ENCODE assay signal across 8 cellular contexts in genomic region chr14:73761621-73762355, GRCh38. TPM values are rescaled to one million over a fixed set of nuclear protein-coding genes. Genes with fewer than 3 reads are reported as not detected.
A peak's percentile ranks its signal among the peaks of the same experiment; 100 is the strongest.
DNase-seq lines count a peak whose midpoint lies in the region; ATAC-seq, FAIRE-seq and TF ChIP-seq lines count a peak whose summit lies in the region.

No MANE protein-coding gene starts in this region.

- TF ChIP-seq CTCF in CD4-positive, alpha-beta T cell (IDR thresholded peaks at IDR 0.05), result no peak
- TF ChIP-seq CTCF in K562 (IDR thresholded peaks at IDR 0.05 in 2 of 3, conservative IDR thresholded peaks at IDR 0.05 in 1 of 3; ENCODE audit: insufficient read depth in 2 of 3, low read depth in 1 of 3, low read length in 3 of 3) (no peak), neutrophil (IDR thresholded peaks at IDR 0.05) (no peak)

- H3K27me3 Mint-ChIP-seq in CD4-positive, alpha-beta T cell, result no peaks in the 10 kb centered on the region

- peak; percentile 48 for FAIRE-seq in K562 (lab: Jason Lieb, UNC)

- H3K4me3 Mint-ChIP-seq in CD4-positive, alpha-beta T cell, result peak overlapping the region; percentile 69

- peak overlapping the region; percentile 76 for H3K4me2 ChIP-seq in K562 (ENCODE audit: insufficient read depth, low read length)

- CTCF ChIA-PET in CD4-positive, alpha-beta T cell (lab: Charles Lee), result interaction anchor here (1.0 to 1.8 kb wide), 4 partner anchors 9 to 33 kb away, joined by 3 to 7 read pairs (median 4); no protein-coding TSS in a partner anchor
- CTCF ChIA-PET in K562 (lab: Yijun Ruan, JAX; ENCODE audit: low intra/inter-chr PET ratio), result no interaction called here

- in situ Hi-C loops in K562 (cut with MboI), result no loop called here

- TF ChIP-seq POLR2A in K562 (conservative IDR thresholded peaks at IDR 0.05), result no peak

- no TSS peak for BruUV-seq in K562 (replicated peaks; lab: Mats Ljungman, UMichigan)

- no peaks in the 10 kb centered on the region for H3K27me3 ChIP-seq in CD4-positive, alpha-beta T cell (ENCODE audit: control insufficient read depth, insufficient read depth, low read length)
- H3K27me3 ChIP-seq in K562 (ENCODE audit: control insufficient read depth in 2 of 2, insufficient read depth in 2 of 2, low read length in 2 of 2) (no peaks in the 10 kb centered on the region), neutrophil (no peaks in the 10 kb centered on the region)

- peak overlapping the region; percentile 47; the same call in 1 of the 2 replicates for H2AFZ ChIP-seq in K562 (ENCODE audit: low read depth, low read length)

- DNase-seq in CD4-positive, alpha-beta T cell, result no peak
- DNase-seq in K562 (ENCODE audit: extremely low read depth in 1 of 4, low spot score in 3 of 4) (no peak), NCI-H226 (no peak), NCI-H2171 (lab: John Stamatoyannopoulos, UW) (no peak), NCI-H1092 (lab: John Stamatoyannopoulos, UW) (no peak)

- no peaks in the 10 kb centered on the region for H3K9me1 ChIP-seq in K562 (ENCODE audit: control insufficient read depth, insufficient read depth, low read length)

- H3K79me2 ChIP-seq in K562 (ENCODE audit: control insufficient read depth, insufficient read depth, low read length), result peaks cover 83% of the 10 kb centered on the region

- H3K36me3 ChIP-seq in K562 (ENCODE audit: control insufficient read depth, insufficient read depth, low read length), result peaks cover 14% of the 10 kb centered on the region; the same call in 2 of the 3 replicates
- H3K36me3 ChIP-seq in neutrophil, result no peaks in the 10 kb centered on the region

- POLR2A ChIA-PET in CD4-positive, alpha-beta T cell (lab: Charles Lee), result interaction anchor here (1.0 to 20.1 kb wide), 3 partner anchors 8 to 25 kb away, joined by 4 to 430 read pairs (median 138); no protein-coding TSS in a partner anchor
- POLR2A ChIA-PET in K562 (lab: Yijun Ruan, JAX), result interaction anchor here (0.8 to 2.0 kb wide), 6 partner anchors 10 to 124 kb away, joined by 3 to 11 read pairs (median 4); no protein-coding TSS in a partner anchor

- ATAC-seq in CD4-positive, alpha-beta T cell (ENCODE audit: poor library complexity), result no peak
- ATAC-seq in HG03095 (IDR thresholded peaks at IDR 0.05; ENCODE audit: unreplicated experiment) (peak; percentile 0), K562 (no peak), GM19397 (IDR thresholded peaks at IDR 0.05; ENCODE audit: unreplicated experiment) (no peak)

- H3K27ac ChIP-seq in CD4-positive, alpha-beta T cell (ENCODE audit: low read depth, low read length), result peak overlapping the region; percentile 97
- H3K27ac ChIP-seq in K562 (ENCODE audit: extremely low read depth, low read depth, low read length) (peak overlapping the region; percentile 92), neutrophil (peak overlapping the region; percentile 99)

- H3K27ac Mint-ChIP-seq in CD4-positive, alpha-beta T cell, result peak overlapping the region; percentile 97

- H3K4me1 ChIP-seq in K562 (replicated peaks in 1 of 2; ENCODE audit: control insufficient read depth in 2 of 2, insufficient read depth in 2 of 2, low read length in 2 of 2) (peaks cover 55 to 60% of the 10 kb centered on the region in 2 experiments), neutrophil (ENCODE audit: control insufficient read depth in 1 of 2, insufficient read depth in 1 of 2, low read depth in 1 of 2, low read length in 1 of 2) (peaks cover 72 to 76% of the 10 kb centered on the region in 2 experiments)

- no peaks in the 10 kb centered on the region for H3K9me3 Mint-ChIP-seq in CD4-positive, alpha-beta T cell

- peak overlapping the region; percentile 66 to 86 for H3K9ac ChIP-seq in K562 (ENCODE audit: insufficient read depth in 1 of 2, low read depth in 2 of 2, low read length in 2 of 2)

- H3K4me1 Mint-ChIP-seq in CD4-positive, alpha-beta T cell (ENCODE audit: low read depth), result peaks cover 82% of the 10 kb centered on the region

- intact Hi-C loops in CD4-positive, alpha-beta T cell (cut with DNase I, micrococcal nuclease), result loop anchor here (2.0 kb wide), 2 partner anchors 19 to 47 kb away; partner anchors contain the start of gene PNMA1 (in 1 of the 2)
- intact Hi-C loops in K562 (cut with micrococcal nuclease), result loop anchor here (2.0 kb wide), 1 partner anchor 25 kb away; no protein-coding TSS in a partner anchor

- TF ChIP-seq EP300 in K562 (IDR thresholded peaks at IDR 0.05; ENCODE audit: low read length), result no peak

- peaks cover under 1% of the 10 kb centered on the region; the same call in 1 of the 2 replicates for H4K20me1 ChIP-seq in K562 (replicated peaks; ENCODE audit: control insufficient read depth, insufficient read depth, low read length)

- peaks cover 18% of the 10 kb centered on the region for H3K36me3 Mint-ChIP-seq in CD4-positive, alpha-beta T cell (ENCODE audit: low read depth)

- no peak overlapping the region for H3K4me3 ChIP-seq in K562
- peak overlapping the region in 1 of 2 experiments; percentile 28 for H3K4me3 ChIP-seq in neutrophil (ENCODE audit: low read depth in 1 of 2, low read length in 1 of 2)

- TF ChIP-seq RAD21 in K562 (CRISPR knock-in tag; conservative IDR thresholded peaks at IDR 0.05 in 1 of 2, IDR thresholded peaks at IDR 0.05 in 1 of 2), result no peak

- 62% methylated on average over 2 of the region's 2 CpGs for WGBS in K562 (ENCODE audit: insufficient coverage, low coverage, missing lambda C conversion rate)

- no peaks in the 10 kb centered on the region for H3K9me3 ChIP-seq in CD4-positive, alpha-beta T cell (ENCODE audit: control insufficient read depth, low read length)
- H3K9me3 ChIP-seq in K562 (replicated peaks; ENCODE audit: control insufficient read depth, insufficient read depth, low read depth, low read length) (no peaks in the 10 kb centered on the region), neutrophil (no peaks in the 10 kb centered on the region)

TF ChIP-seq in K562, 482 proteins besides CTCF, POLR2A, EP300 and RAD21:
- TF ChIP-seq KDM1A (IDR thresholded peaks at IDR 0.05) (peak; percentile 30 to 41; a peak in 2 of 4 replicates), RCOR1 (IDR thresholded peaks at IDR 0.05; ENCODE audit: borderline replicate concordance in 1 of 2, low read depth in 2 of 2, low read length in 2 of 2) (peak in 1 of 2 experiments; percentile 47; a peak in 1 of 4 replicates), NCOA2 (IDR thresholded peaks at IDR 0.05; ENCODE audit: partially characterized antibody in 2 of 2) (no peak), NFIC (IDR thresholded peaks at IDR 0.05) (peak; percentile 45), SPI1 (IDR thresholded peaks at IDR 0.05; ENCODE audit: borderline replicate concordance, low read depth, low read length) (peak; percentile 56; the same call in 1 of the 2 replicates), ZNF589 (CRISPR knock-in tag; IDR thresholded peaks at IDR 0.05; ENCODE audit: low read depth) (peak; percentile 26; the same call in 1 of the 2 replicates), ZFP36 (IDR thresholded peaks at IDR 0.05; ENCODE audit: low read depth, low read length, partially characterized antibody) (peak; percentile 15)
- TF ChIP-seq, protein P1, sequence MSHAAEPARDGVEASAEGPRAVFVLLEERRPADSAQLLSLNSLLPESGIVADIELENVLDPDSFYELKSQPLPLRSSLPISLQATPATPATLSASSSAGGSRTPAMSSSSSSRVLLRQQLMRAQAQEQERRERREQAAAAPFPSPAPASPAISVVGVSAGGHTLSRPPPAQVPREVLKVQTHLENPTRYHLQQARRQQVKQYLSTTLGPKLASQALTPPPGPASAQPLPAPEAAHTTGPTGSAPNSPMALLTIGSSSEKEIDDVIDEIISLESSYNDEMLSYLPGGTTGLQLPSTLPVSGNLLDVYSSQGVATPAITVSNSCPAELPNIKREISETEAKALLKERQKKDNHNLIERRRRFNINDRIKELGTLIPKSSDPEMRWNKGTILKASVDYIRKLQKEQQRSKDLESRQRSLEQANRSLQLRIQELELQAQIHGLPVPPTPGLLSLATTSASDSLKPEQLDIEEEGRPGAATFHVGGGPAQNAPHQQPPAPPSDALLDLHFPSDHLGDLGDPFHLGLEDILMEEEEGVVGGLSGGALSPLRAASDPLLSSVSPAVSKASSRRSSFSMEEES (CRISPR knock-in tag; IDR thresholded peaks at IDR 0.05), result no peak

RNA-seq across cellular contexts. Expression of gene PNMA1, which starts 47.6 kb away (rescaled TPM):
- 10 to 100 TPM; 52.6 to 55.9 TPM for total RNA-seq in CD4-positive, alpha-beta T cell
- 5.1 and 6.7 TPM in 2 replicates for total RNA-seq in K562 (2011; cell fraction: chromatin; rRNA removed; ENCODE audit: low replicate concordance)
- total RNA-seq in K562 (2011; cell fraction: nucleolus; rRNA removed), result 6.8 and 8.0 TPM in 2 replicates
- total RNA-seq in K562 (2011; cell fraction: nucleoplasm; rRNA removed), result 8.8 and 9.7 TPM in 2 replicates
- total RNA-seq in K562 (2014; rRNA removed) (4.6 and 4.7 TPM in 2 replicates), K562 (2014; rRNA removed; fragmentation: Illumina TruSeq; extraction: Trizol) (7.9 and 8.7 TPM in 2 replicates), K562 (2015; rRNA removed; fragmentation: Illumina TruSeq; extraction: Trizol) (6.6 and 7.1 TPM in 2 replicates), K562 (2021) (24.8 and 26.4 TPM in 2 replicates)
- polyA plus RNA-seq in K562 (2011; rRNA removed) (7.5 and 11.3 TPM in 2 replicates), K562 (2014; fragmentation: Illumina TruSeq; extraction: Trizol) (15.5 and 15.7 TPM in 2 replicates), K562 (2014; fragmentation: Nextera tagmentation; extraction: Ambion mirVana) (1 to 10 TPM; 1.7 to 2.4 TPM), K562 (2014; rRNA removed) (12.7 and 15.1 TPM in 2 replicates)
- 6.3 and 7.9 TPM in 2 replicates for polyA plus RNA-seq in K562 (2011; cell fraction: cytosol; rRNA removed)
- polyA plus RNA-seq in K562 (2011; cell fraction: nucleus; rRNA removed), result 6.2 and 6.9 TPM in 2 replicates
- 18.6 and 26.5 TPM in 2 replicates for polyA plus RNA-seq in K562 (2012)
- 6.4 and 9.0 TPM in 2 replicates for polyA minus RNA-seq in K562 (2011; rRNA and poly(A)+ RNA removed)
- polyA minus RNA-seq in K562 (2011; cell fraction: cytosol; rRNA and poly(A)+ RNA removed), result 4.3 and 7.6 TPM in 2 replicates
- polyA minus RNA-seq in K562 (2011; cell fraction: nucleus; rRNA and poly(A)+ RNA removed), result 3.3 and 3.4 TPM in 2 replicates
